In the genomic region with DNA sequence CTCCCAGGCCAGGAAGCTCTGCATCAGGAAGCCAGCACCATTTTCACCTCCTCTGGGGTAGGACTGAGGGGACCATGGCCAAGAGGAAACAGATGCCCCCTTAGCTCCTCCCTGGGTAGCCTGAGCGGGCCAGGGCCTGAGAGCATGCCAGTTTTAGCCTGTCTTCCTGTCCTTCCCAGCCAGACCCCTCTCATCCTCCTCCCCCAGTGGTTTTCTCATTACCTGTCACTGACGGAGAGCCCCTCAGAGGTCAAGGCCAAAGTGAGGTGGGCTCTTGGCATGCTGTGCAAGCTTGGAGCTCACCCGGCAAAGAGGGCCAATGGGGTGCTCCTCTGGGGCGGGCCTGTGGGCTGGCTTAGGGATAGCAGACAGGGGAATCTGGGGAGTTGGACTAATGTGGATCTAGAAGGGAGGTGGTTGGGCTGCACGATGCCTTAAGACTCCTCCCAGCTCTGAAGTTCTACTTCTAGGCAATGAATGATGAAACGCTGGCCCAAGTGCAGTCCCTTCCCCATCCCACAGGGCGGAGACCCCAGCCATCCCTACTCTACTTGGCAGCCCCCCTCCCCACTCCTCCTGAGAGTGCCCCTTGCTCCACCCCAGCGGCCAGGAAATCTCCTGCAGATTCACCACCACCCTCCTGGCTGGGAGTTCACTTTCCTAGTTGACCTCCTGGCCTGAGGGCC, we compare ENCODE assay signal across 8 cellular contexts. TPM values are rescaled to one million over a fixed set of nuclear protein-coding genes. Genes with fewer than 3 reads are reported as not detected.
A peak's percentile ranks its signal among the peaks of the same experiment; 100 is the strongest.
DNase-seq lines count a peak whose midpoint lies in the region; ATAC-seq lines count a peak whose summit lies in the region.

No MANE protein-coding gene starts in this region.

- H3K4me1 ChIP-seq in ACC112 (ENCODE audit: control insufficient read depth, insufficient read depth, low read length, unreplicated experiment) (peaks cover 74% of the 10 kb centered on the region), HUES64 (ENCODE audit: insufficient read depth, low read length) (peaks cover 40% of the 10 kb centered on the region), muscle layer of duodenum (ENCODE audit: control insufficient read depth in 1 of 2, insufficient read depth in 2 of 2, low read length in 2 of 2) (peaks cover 41 to 67% of the 10 kb centered on the region in 2 donors)

- H3K9me3 ChIP-seq in HUES64 (ENCODE audit: insufficient read depth, low read depth, low read length) (no peaks in the 10 kb centered on the region), muscle layer of duodenum (ENCODE audit: control insufficient read depth in 1 of 2, low read length in 2 of 2) (no peaks in the 10 kb centered on the region)

- DNase-seq in SW480 (ENCODE audit: low spot score): no peak
- no peak for DNase-seq in NCI-H1092 treated with DMSO at 0.1 percent for 48 hours (lab: John Stamatoyannopoulos, UW)
- no peak for DNase-seq in NCI-H82 (lab: John Stamatoyannopoulos, UW)

- H3K79me2 ChIP-seq in ACC112 (ENCODE audit: control insufficient read depth, insufficient read depth, low read length, unreplicated experiment): peaks cover 6% of the 10 kb centered on the region

- H2AFZ ChIP-seq in ACC112 (ENCODE audit: low read length, unreplicated experiment): no peak overlapping the region

- no peaks in the 10 kb centered on the region for H3K9me3 Mint-ChIP-seq in dendritic cell treated with granulocyte-macrophage colony-stimulating factor and Interleukin-4, amounts not matched to agents 40 ng/mL and 50 ng/mL, for 4 days

- H3K27me3 ChIP-seq in ACC112 (ENCODE audit: insufficient read depth, low read length) (no peaks in the 10 kb centered on the region), HUES64 (ENCODE audit: insufficient read depth, low read length) (no peaks in the 10 kb centered on the region), muscle layer of duodenum (ENCODE audit: low read depth, low read length) (no peaks in the 10 kb centered on the region)

- H3K27me3 Mint-ChIP-seq in dendritic cell treated with granulocyte-macrophage colony-stimulating factor and Interleukin-4, amounts not matched to agents 40 ng/mL and 50 ng/mL, for 4 days: peaks cover 49% of the 10 kb centered on the region

- peak overlapping the region; percentile 95 for H3K27ac Mint-ChIP-seq in dendritic cell treated with granulocyte-macrophage colony-stimulating factor and Interleukin-4, amounts not matched to agents 40 ng/mL and 50 ng/mL, for 4 days

- H3K4me3 Mint-ChIP-seq in dendritic cell treated with granulocyte-macrophage colony-stimulating factor and Interleukin-4, amounts not matched to agents 40 ng/mL and 50 ng/mL, for 4 days: peak overlapping the region; percentile 24

- H3K4me3 ChIP-seq in ACC112 (ENCODE audit: low read depth, low read length) (peak overlapping the region; percentile 65; the same call in 1 of the 2 replicates), HUES64 (ENCODE audit: low read length) (peak overlapping the region; percentile 67), muscle layer of duodenum (ENCODE audit: low read depth in 1 of 2, low read length in 2 of 2) (peak overlapping the region; percentile 45 to 55)

- peaks cover 30% of the 10 kb centered on the region for H3K36me3 Mint-ChIP-seq in dendritic cell treated with granulocyte-macrophage colony-stimulating factor and Interleukin-4, amounts not matched to agents 40 ng/mL and 50 ng/mL, for 4 days (ENCODE audit: low read depth)

- peak overlapping the region; percentile 90; the same call in 1 of the 2 replicates for H3K9ac ChIP-seq in HUES64 (ENCODE audit: low read depth, low read length)

- intact Hi-C loops in dendritic cell treated with granulocyte-macrophage colony-stimulating factor and Interleukin-4, amounts not matched to agents 40 ng/mL and 50 ng/mL, for 4 days (cut with micrococcal nuclease): no loop called here

- H3K36me3 ChIP-seq in ACC112 (ENCODE audit: insufficient read depth, low read length) (no peaks in the 10 kb centered on the region), HUES64 (ENCODE audit: insufficient read depth, low read length) (no peaks in the 10 kb centered on the region), muscle layer of duodenum (ENCODE audit: control insufficient read depth in 1 of 2, insufficient read depth in 2 of 2, low read length in 2 of 2) (peaks cover 0 to 3% of the 10 kb centered on the region in 2 donors)

- ATAC-seq in HG02970 (IDR thresholded peaks at IDR 0.05; ENCODE audit: low FRiP score, unreplicated experiment): no peak

- peaks cover 84% of the 10 kb centered on the region for H3K4me1 Mint-ChIP-seq in dendritic cell treated with granulocyte-macrophage colony-stimulating factor and Interleukin-4, amounts not matched to agents 40 ng/mL and 50 ng/mL, for 4 days (ENCODE audit: low read depth)

- peak overlapping the region; percentile 99 for H3K27ac ChIP-seq in ACC112 (ENCODE audit: low read depth, low read length)
- H3K27ac ChIP-seq in HUES64 (ENCODE audit: low read depth, low read length): peak overlapping the region; percentile 98
- H3K27ac ChIP-seq in muscle layer of duodenum (ENCODE audit: low read length): peak overlapping the region; percentile 98

- 44% methylated on average over 8 of the region's 8 CpGs for WGBS in HUES64

RNA-seq across cellular contexts. Expression of gene LMNA, which starts 9.5 kb away (rescaled TPM):
- 30.5 TPM for polyA plus RNA-seq in HUES64 (2013, experiment 1 of 2)
- 31.3 TPM for polyA plus RNA-seq in HUES64 (2013, experiment 2 of 2)

RNA-seq across cellular contexts. Expression of gene MEX3A, which starts 22.7 kb away (rescaled TPM):
- 41.6 TPM for polyA plus RNA-seq in HUES64 (2013, experiment 1 of 2)
- 47.7 TPM for polyA plus RNA-seq in HUES64 (2013, experiment 2 of 2)

RNA-seq across cellular contexts. Expression of gene RAB25, which starts 44.0 kb away (rescaled TPM):
- polyA plus RNA-seq in HUES64 (2013, experiment 1 of 2): 17.1 TPM
- polyA plus RNA-seq in HUES64 (2013, experiment 2 of 2): 21.3 TPM

RNA-seq across cellular contexts. Expression of gene SEMA4A, which starts 48.4 kb away (rescaled TPM):
- 5.7 TPM for polyA plus RNA-seq in HUES64 (2013, experiment 1 of 2)
- 4.9 TPM for polyA plus RNA-seq in HUES64 (2013, experiment 2 of 2)

RNA-seq across cellular contexts. Expression of gene LAMTOR2, which starts 50.4 kb away (rescaled TPM):
- polyA plus RNA-seq in HUES64 (2013, experiment 1 of 2): 66.4 TPM
- polyA plus RNA-seq in HUES64 (2013, experiment 2 of 2): 72.2 TPM
